24 cellular contexts compared by ENCODE assay signal in genomic region chr10:10397906-10398305, GRCh38.
DNase-seq lines count a peak whose midpoint lies in the region; FAIRE-seq and TF ChIP-seq lines count a peak whose summit lies in the region.
"Had no signal": no experiment of that assay in that cellular context is flagged by ENCODE, and none has a peak within 500 bp of the region (broad histone marks: within the 10 kb centered on the region; RNA-seq: fewer than 3 reads in every experiment).

No MANE protein-coding gene starts in this region.

- no peak for TF ChIP-seq CTCF in bronchial epithelial cell (IDR thresholded peaks at IDR 0.05; ENCODE audit: insufficient read depth, low read length, severe bottlenecking)
- no peak for TF ChIP-seq CTCF in epithelial cell of esophagus (IDR thresholded peaks at IDR 0.05; ENCODE audit: insufficient read depth, low read depth, low read length, missing control alignments)
- TF ChIP-seq CTCF in fibroblast of mammary gland (conservative IDR thresholded peaks at IDR 0.05; ENCODE audit: control insufficient read depth, insufficient read depth, low read depth, low read length): no peak

- POLR2A ChIA-PET in HEK293T (lab: Yijun Ruan, JAX): no interaction called here

- no peaks in the 10 kb centered on the region for H3K27me3 ChIP-seq in bronchial epithelial cell (ENCODE audit: control insufficient read depth, insufficient read depth, low read length)
- H3K27me3 ChIP-seq: BE2C, BLaER1 had no signal

- H3K4me3 ChIP-seq in bronchial epithelial cell (ENCODE audit: low read depth, low read length) (no peak overlapping the region), epithelial cell of esophagus (ENCODE audit: low read length) (no peak overlapping the region), fibroblast of mammary gland (ENCODE audit: control insufficient read depth, low read depth, low read length) (no peak overlapping the region)
- H3K4me3 ChIP-seq: BLaER1 had no signal

- peak; percentile 70 for FAIRE-seq in bronchial epithelial cell (lab: Jason Lieb, UNC)
- FAIRE-seq: A204.1, D721Med, G401.6, GM12891, GM19239 had no signal

- DNase-seq in bronchial epithelial cell (ENCODE audit: low read depth): peak; percentile 55
- DNase-seq in epithelial cell of esophagus (ENCODE audit: low read depth): peak; percentile 71
- peak; percentile 5 for DNase-seq in fibroblast of mammary gland (ENCODE audit: low read depth)
- DNase-seq in iris pigment epithelial cell (ENCODE audit: low read depth): peak; percentile 3
- no peak for DNase-seq in NCI-H1417 (lab: John Stamatoyannopoulos, UW)
- no peak for DNase-seq in NCI-H524 treated with DMSO at 0.1 percent for 48 hours (lab: John Stamatoyannopoulos, UW)
- DNase-seq in HEK293T (ENCODE audit: extremely low spot score): no peak
- DNase-seq: 8988T; ACHN; BE2C; C1 segment of cervical spinal cord; Caco-2; Calu3; CD4-positive, alpha-beta memory T cell; CD4-positive, CD25-positive, alpha-beta regulatory T cell; CD8-positive, alpha-beta memory T cell; DMS79 treated with DMSO at 0.1 percent for 48 hours; GF-D8 had no signal

- H3K36me3 ChIP-seq in bronchial epithelial cell (ENCODE audit: control insufficient read depth, insufficient read depth, low read length): no peaks in the 10 kb centered on the region
- H3K36me3 ChIP-seq: BE2C, BLaER1 had no signal

- CTCF ChIA-PET in HEK293T (lab: Yijun Ruan, JAX): no interaction called here

TF ChIP-seq in HEK293T, 16 proteins besides CTCF, POLR2A, EP300 and RAD21:
- no peak for TF ChIP-seq L3MBTL2 (conservative IDR thresholded peaks at IDR 0.05)
- TF ChIP-seq BHLHE40 (IDR thresholded peaks at IDR 0.05; ENCODE audit: borderline replicate concordance): no peak
- TF ChIP-seq HDGF (IDR thresholded peaks at IDR 0.05; ENCODE audit: borderline replicate concordance): no peak
- no peak for TF ChIP-seq ARNT (IDR thresholded peaks at IDR 0.05)
- no peak for TF ChIP-seq CTBP1 (IDR thresholded peaks at IDR 0.05; ENCODE audit: borderline replicate concordance)
- TF ChIP-seq FOXA1 (IDR thresholded peaks at IDR 0.05): no peak
- TF ChIP-seq FOXK2 (IDR thresholded peaks at IDR 0.05): no peak
- no peak for TF ChIP-seq ZNF384 (IDR thresholded peaks at IDR 0.05)

Comparison
In these comparisons a context has a peak if more than half of its experiments do, and no peak if none do; other contexts are left out.
1. DNase-seq: peak in bronchial epithelial cell (single experiment), epithelial cell of esophagus (single experiment), fibroblast of mammary gland (single experiment) and iris pigment epithelial cell (single experiment); none in NCI-H1417 (0 of 3), NCI-H524 treated with DMSO at 0.1 percent for 48 hours (single experiment) and HEK293T (single experiment).